11 cellular contexts compared by ENCODE assay signal in the genomic region with DNA sequence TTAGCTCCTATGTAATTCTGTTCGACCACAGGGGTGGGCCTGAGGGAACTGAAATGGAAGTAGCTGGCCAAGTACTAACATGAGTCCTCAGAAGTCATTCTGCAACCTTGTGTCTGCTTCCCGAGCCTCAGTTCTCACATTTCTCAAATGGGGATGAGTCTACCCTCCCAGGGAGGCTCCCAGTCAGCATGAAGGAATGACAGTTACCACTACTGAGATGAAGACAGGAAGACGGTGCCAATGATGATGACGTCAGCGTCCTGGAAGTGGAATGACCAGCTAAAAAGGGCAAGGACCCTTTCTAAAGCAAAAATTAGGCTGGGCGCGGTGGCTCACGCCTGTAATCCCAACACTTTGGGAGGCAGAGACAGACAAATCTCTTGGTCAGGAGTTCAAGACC. TPM values are rescaled to one million over a fixed set of nuclear protein-coding genes. Genes with fewer than 3 reads are reported as not detected.
DNase-seq lines count a peak whose midpoint lies in the region; ATAC-seq and TF ChIP-seq lines count a peak whose summit lies in the region.
"Had no signal": no experiment of that assay in that cellular context is flagged by ENCODE, and none has a peak within 500 bp of the region (broad histone marks: within the 10 kb centered on the region; RNA-seq: fewer than 3 reads in every experiment).

No MANE protein-coding gene starts in this region.

- intact Hi-C loops in heart right ventricle (cut with DNase I), result loop anchor here (5.0 to 10.0 kb wide), 10 partner anchors 46 to 709 kb away; a partner anchor contains a TSS

- H3K4me1 ChIP-seq in adipocyte (ENCODE audit: control insufficient read depth, insufficient read depth, low read length) (peaks cover 45% of the 10 kb centered on the region), heart right ventricle (peaks cover 13 to 45% (median 32%) of the 10 kb centered on the region in 9 donors)

- 74 to 79% methylated on average over 8 of the region's 8 CpGs for WGBS in heart right ventricle, 2 donors

- H3K27me3 ChIP-seq in adipocyte (replicated peaks; ENCODE audit: control insufficient read depth, insufficient read depth, low read length), result no peaks in the 10 kb centered on the region
- H3K27me3 ChIP-seq in heart right ventricle, result peaks cover 6 to 61% (median 35%) of the 10 kb centered on the region in 7 donors
- H3K27me3 ChIP-seq: ovary had no signal

- no peaks in the 10 kb centered on the region for H3K36me3 ChIP-seq in adipocyte (ENCODE audit: control insufficient read depth, insufficient read depth, low read length, severe bottlenecking)
- no peaks in the 10 kb centered on the region for H3K36me3 ChIP-seq in heart right ventricle
- H3K36me3 ChIP-seq: ovary had no signal

- H3K9ac ChIP-seq in adipocyte (ENCODE audit: low read length), result peak overlapping the region; percentile 58

- no peak for TF ChIP-seq CTCF in foreskin fibroblast (IDR thresholded peaks at IDR 0.05; ENCODE audit: low read depth, low read length)
- no peak for TF ChIP-seq CTCF in heart right ventricle (IDR thresholded peaks at IDR 0.05)

- ATAC-seq in heart right ventricle, result no peak
- ATAC-seq: activated CD8-positive, alpha-beta T cell treated with anti-CD3 and anti-CD28 coated beads for 36 hours had no signal

- peak; percentile 97 for DNase-seq in A172 (ENCODE audit: low spot score)
- DNase-seq in HCEC 1CT, result peak; percentile 95
- DNase-seq in adipocyte (ENCODE audit: low read depth), result peak; percentile 86
- peak; percentile 97 to 98 for DNase-seq in foreskin fibroblast
- no peak for DNase-seq in SHP77 (lab: John Stamatoyannopoulos, UW)
- no peak for DNase-seq in mucosa of gallbladder (ENCODE audit: low spot score)
- no peak for DNase-seq in heart right ventricle
- DNase-seq in SK-N-DZ (ENCODE audit: low spot score), result no peak
- DNase-seq: activated CD8-positive, alpha-beta T cell treated with anti-CD3 and anti-CD28 coated beads for 36 hours; NCI-H2107; ovary had no signal

- no peaks in the 10 kb centered on the region for H3K9me3 ChIP-seq in adipocyte (ENCODE audit: control insufficient read depth, low read length)
- H3K9me3 ChIP-seq in heart right ventricle, result no peaks in the 10 kb centered on the region
- H3K9me3 ChIP-seq: ovary had no signal

- H3K27ac ChIP-seq in heart right ventricle, result no peak overlapping the region
- H3K27ac ChIP-seq: ovary had no signal

- H3K4me3 ChIP-seq in adipocyte (ENCODE audit: low read length) (no peak overlapping the region), foreskin fibroblast (ENCODE audit: low read depth in 1 of 2, low read length in 2 of 2) (no peak overlapping the region), heart right ventricle (no peak overlapping the region)
- H3K4me3 ChIP-seq: ovary had no signal

RNA-seq across cellular contexts. Expression of a gene that starts 6.8 kb away (rescaled TPM):
- 1.6 and 3.4 TPM in 2 replicates for total RNA-seq in A172 (2014; rRNA removed; shearing (Covaris generic))
- total RNA-seq in mucosa of gallbladder (4.9 TPM), heart right ventricle (under 1 TPM in 7 of 10 donors, not detected in 3; 0.25 to 0.59 (median 0.47) TPM)
- polyA plus RNA-seq in heart right ventricle, result under 1 TPM in 1 of 2 donors, not detected in 1; 0.28 TPM
- 2.1 and 3.6 TPM in 2 replicates for polyA plus RNA-seq in SK-N-DZ (2014; cell fraction: cytosol; rRNA removed)
- polyA plus RNA-seq in SK-N-DZ (2014; cell fraction: nucleus; rRNA removed), result 18.2 and 18.8 TPM in 2 replicates

RNA-seq across cellular contexts. Expression of a gene that starts 6.9 kb away (rescaled TPM):
- 32.7 and 38.3 TPM in 2 replicates for total RNA-seq in A172 (2014; rRNA removed; shearing (Covaris generic))
- 42.1 TPM for total RNA-seq in mucosa of gallbladder
- 10 to 100 TPM; 23.2 to 52.9 (median 33.9) TPM for total RNA-seq in heart right ventricle
- 10 to 100 TPM; 10.8 to 48.6 TPM for polyA plus RNA-seq in heart right ventricle
- 28.1 and 28.4 TPM in 2 replicates for polyA plus RNA-seq in SK-N-DZ (2014; cell fraction: cytosol; rRNA removed)
- 18.1 and 19.8 TPM in 2 replicates for polyA plus RNA-seq in SK-N-DZ (2014; cell fraction: nucleus; rRNA removed)

RNA-seq across cellular contexts. Expression of a gene that starts 13.9 kb away (rescaled TPM):
- total RNA-seq in A172 (2014; rRNA removed; shearing (Covaris generic)), result 49.7 and 50.5 TPM in 2 replicates
- 36.6 TPM for total RNA-seq in mucosa of gallbladder
- total RNA-seq in heart right ventricle, result 10 to 100 TPM in 8 of 10 donors, 1 to 10 TPM in 2; 7.2 to 15.4 (median 12.3) TPM
- polyA plus RNA-seq in heart right ventricle, result 10 to 100 TPM; 16.7 to 31.1 TPM
- polyA plus RNA-seq in SK-N-DZ (2014; cell fraction: cytosol; rRNA removed), result 52.5 and 55.6 TPM in 2 replicates
- polyA plus RNA-seq in SK-N-DZ (2014; cell fraction: nucleus; rRNA removed), result 46.6 and 51.6 TPM in 2 replicates

RNA-seq across cellular contexts. Expression of a gene that starts 24.4 kb away (rescaled TPM):
- total RNA-seq in A172 (2014; rRNA removed; shearing (Covaris generic)), result 40.6 and 61.6 TPM in 2 replicates
- 67.0 TPM for total RNA-seq in mucosa of gallbladder
- 10 to 100 TPM; 32.8 to 52.0 (median 44.7) TPM for total RNA-seq in heart right ventricle
- polyA plus RNA-seq in heart right ventricle, result 10 to 100 TPM; 33.0 to 40.5 TPM
- polyA plus RNA-seq in SK-N-DZ (2014; cell fraction: cytosol; rRNA removed), result 28.5 and 39.2 TPM in 2 replicates
- polyA plus RNA-seq in SK-N-DZ (2014; cell fraction: nucleus; rRNA removed), result 30.8 and 39.5 TPM in 2 replicates

RNA-seq across cellular contexts. Expression of a gene that starts 46.3 kb away (rescaled TPM):
- total RNA-seq in A172 (2014; rRNA removed; shearing (Covaris generic)), result 151 and 173 TPM in 2 replicates
- 142 TPM for total RNA-seq in mucosa of gallbladder
- 100 to 1,000 TPM; 553 to 918 (median 731) TPM for total RNA-seq in heart right ventricle
- 1,000 to 10,000 TPM in 1 of 2 donors, 100 to 1,000 TPM in 1; 500 to 1,050 TPM for polyA plus RNA-seq in heart right ventricle
- 61.6 and 106 TPM in 2 replicates for polyA plus RNA-seq in SK-N-DZ (2014; cell fraction: cytosol; rRNA removed)
- 55.2 and 64.2 TPM in 2 replicates for polyA plus RNA-seq in SK-N-DZ (2014; cell fraction: nucleus; rRNA removed)

Comparison
In these comparisons a context has a peak if more than half of its experiments do, and no peak if none do; other contexts are left out.
1. DNase-seq: peak in A172 (single experiment), HCEC 1CT (single experiment), adipocyte (single experiment) and foreskin fibroblast (2 of 2); none in SHP77 (0 of 2), mucosa of gallbladder (single experiment), heart right ventricle (0 of 2) and SK-N-DZ (single experiment).